ENCODE assay signal across 1 cellular context in genomic region chr6:28212510-28213212, GRCh38.
TF ChIP-seq lines count a peak whose summit lies in the region.

No MANE protein-coding gene starts in this region.

TF ChIP-seq in K562, 482 proteins besides CTCF, POLR2A, EP300 and RAD21 (continued from another document and continues in another):
- TF ChIP-seq MGA (IDR thresholded peaks at IDR 0.05) (peak; percentile 55), ARID1B (IDR thresholded peaks at IDR 0.05) (peak; percentile 64), SOX6 (IDR thresholded peaks at IDR 0.05) (peak; percentile 96), ZFP91 (CRISPR knock-in tag; IDR thresholded peaks at IDR 0.05) (0 out of 2 replicates have a peak, but pooled peaks have one; percentile 48), CTCFL (IDR thresholded peaks at IDR 0.05; ENCODE audit: borderline replicate concordance, insufficient read depth, low read depth, low read length, poor library complexity, severe bottlenecking) (no peak), CTBP1 (IDR thresholded peaks at IDR 0.05; ENCODE audit: borderline replicate concordance) (peak; percentile 54), SFPQ (IDR thresholded peaks at IDR 0.05; ENCODE audit: low read depth, low read length) (no peak), ATF7 (IDR thresholded peaks at IDR 0.05) (peak; percentile 87), POLR3A (IDR thresholded peaks at IDR 0.05; ENCODE audit: borderline replicate concordance, extremely low read depth, insufficient read depth, insufficient read length) (peak; percentile 100), TEAD4 (IDR thresholded peaks at IDR 0.05; ENCODE audit: low read length) (peak; percentile 87), TEAD4 (CRISPR knock-in tag; IDR thresholded peaks at IDR 0.05; ENCODE audit: borderline replicate concordance) (no peak), NFE2 (IDR thresholded peaks at IDR 0.05; ENCODE audit: low read depth) (peak; percentile 48; the same call in 1 of the 2 replicates)
- TF ChIP-seq, protein P1, sequence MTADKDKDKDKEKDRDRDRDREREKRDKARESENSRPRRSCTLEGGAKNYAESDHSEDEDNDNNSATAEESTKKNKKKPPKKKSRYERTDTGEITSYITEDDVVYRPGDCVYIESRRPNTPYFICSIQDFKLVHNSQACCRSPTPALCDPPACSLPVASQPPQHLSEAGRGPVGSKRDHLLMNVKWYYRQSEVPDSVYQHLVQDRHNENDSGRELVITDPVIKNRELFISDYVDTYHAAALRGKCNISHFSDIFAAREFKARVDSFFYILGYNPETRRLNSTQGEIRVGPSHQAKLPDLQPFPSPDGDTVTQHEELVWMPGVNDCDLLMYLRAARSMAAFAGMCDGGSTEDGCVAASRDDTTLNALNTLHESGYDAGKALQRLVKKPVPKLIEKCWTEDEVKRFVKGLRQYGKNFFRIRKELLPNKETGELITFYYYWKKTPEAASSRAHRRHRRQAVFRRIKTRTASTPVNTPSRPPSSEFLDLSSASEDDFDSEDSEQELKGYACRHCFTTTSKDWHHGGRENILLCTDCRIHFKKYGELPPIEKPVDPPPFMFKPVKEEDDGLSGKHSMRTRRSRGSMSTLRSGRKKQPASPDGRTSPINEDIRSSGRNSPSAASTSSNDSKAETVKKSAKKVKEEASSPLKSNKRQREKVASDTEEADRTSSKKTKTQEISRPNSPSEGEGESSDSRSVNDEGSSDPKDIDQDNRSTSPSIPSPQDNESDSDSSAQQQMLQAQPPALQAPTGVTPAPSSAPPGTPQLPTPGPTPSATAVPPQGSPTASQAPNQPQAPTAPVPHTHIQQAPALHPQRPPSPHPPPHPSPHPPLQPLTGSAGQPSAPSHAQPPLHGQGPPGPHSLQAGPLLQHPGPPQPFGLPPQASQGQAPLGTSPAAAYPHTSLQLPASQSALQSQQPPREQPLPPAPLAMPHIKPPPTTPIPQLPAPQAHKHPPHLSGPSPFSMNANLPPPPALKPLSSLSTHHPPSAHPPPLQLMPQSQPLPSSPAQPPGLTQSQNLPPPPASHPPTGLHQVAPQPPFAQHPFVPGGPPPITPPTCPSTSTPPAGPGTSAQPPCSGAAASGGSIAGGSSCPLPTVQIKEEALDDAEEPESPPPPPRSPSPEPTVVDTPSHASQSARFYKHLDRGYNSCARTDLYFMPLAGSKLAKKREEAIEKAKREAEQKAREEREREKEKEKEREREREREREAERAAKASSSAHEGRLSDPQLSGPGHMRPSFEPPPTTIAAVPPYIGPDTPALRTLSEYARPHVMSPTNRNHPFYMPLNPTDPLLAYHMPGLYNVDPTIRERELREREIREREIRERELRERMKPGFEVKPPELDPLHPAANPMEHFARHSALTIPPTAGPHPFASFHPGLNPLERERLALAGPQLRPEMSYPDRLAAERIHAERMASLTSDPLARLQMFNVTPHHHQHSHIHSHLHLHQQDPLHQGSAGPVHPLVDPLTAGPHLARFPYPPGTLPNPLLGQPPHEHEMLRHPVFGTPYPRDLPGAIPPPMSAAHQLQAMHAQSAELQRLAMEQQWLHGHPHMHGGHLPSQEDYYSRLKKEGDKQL (CRISPR knock-in tag; IDR thresholded peaks at IDR 0.05; ENCODE audit: borderline replicate concordance), result 0 out of 2 replicates have a peak, but pooled peaks have one; percentile 48
- TF ChIP-seq, protein P2, sequence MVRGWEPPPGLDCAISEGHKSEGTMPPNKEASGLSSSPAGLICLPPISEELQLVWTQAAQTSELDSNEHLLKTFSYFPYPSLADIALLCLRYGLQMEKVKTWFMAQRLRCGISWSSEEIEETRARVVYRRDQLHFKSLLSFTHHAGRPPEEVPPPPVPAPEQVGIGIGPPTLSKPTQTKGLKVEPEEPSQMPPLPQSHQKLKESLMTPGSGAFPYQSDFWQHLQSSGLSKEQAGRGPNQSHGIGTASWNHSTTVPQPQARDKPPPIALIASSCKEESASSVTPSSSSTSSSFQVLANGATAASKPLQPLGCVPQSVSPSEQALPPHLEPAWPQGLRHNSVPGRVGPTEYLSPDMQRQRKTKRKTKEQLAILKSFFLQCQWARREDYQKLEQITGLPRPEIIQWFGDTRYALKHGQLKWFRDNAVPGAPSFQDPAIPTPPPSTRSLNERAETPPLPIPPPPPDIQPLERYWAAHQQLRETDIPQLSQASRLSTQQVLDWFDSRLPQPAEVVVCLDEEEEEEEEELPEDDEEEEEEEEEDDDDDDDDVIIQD (CRISPR knock-in tag; IDR thresholded peaks at IDR 0.05), result no peak
- TF ChIP-seq, protein P3, sequence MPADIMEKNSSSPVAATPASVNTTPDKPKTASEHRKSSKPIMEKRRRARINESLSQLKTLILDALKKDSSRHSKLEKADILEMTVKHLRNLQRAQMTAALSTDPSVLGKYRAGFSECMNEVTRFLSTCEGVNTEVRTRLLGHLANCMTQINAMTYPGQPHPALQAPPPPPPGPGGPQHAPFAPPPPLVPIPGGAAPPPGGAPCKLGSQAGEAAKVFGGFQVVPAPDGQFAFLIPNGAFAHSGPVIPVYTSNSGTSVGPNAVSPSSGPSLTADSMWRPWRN (IDR thresholded peaks at IDR 0.05; ENCODE audit: low read depth), result peak; percentile 45; the same call in 1 of the 2 replicates
- TF ChIP-seq, protein P4, sequence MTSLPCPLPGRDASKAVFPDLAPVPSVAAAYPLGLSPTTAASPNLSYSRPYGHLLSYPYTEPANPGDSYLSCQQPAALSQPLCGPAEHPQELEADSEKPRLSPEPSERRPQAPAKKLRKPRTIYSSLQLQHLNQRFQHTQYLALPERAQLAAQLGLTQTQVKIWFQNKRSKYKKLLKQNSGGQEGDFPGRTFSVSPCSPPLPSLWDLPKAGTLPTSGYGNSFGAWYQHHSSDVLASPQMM (CRISPR knock-in tag; IDR thresholded peaks at IDR 0.05), result no peak
